8 cellular contexts compared by ENCODE assay signal in genomic region chr20:53827996-53828672, GRCh38.
A peak's percentile ranks its signal among the peaks of the same experiment; 100 is the strongest.
DNase-seq lines count a peak whose midpoint lies in the region; ATAC-seq and TF ChIP-seq lines count a peak whose summit lies in the region.

No MANE protein-coding gene starts in this region.

- intact Hi-C loops in CD4-positive, alpha-beta T cell (cut with DNase I, micrococcal nuclease) = loop anchor here (5.0 kb wide), 1 partner anchor 39 kb away; no protein-coding TSS in a partner anchor
- intact Hi-C loops in mammary epithelial cell (cut with micrococcal nuclease) = loop anchor here (1.0 to 5.0 kb wide), 8 partner anchors 22 to 249 kb away; partner anchors contain the start of gene ZNF217

- H2AFZ ChIP-seq in mammary epithelial cell (ENCODE audit: low read depth, low read length) = peak overlapping the region; percentile 47

- H3K9ac ChIP-seq in mammary epithelial cell (ENCODE audit: insufficient read depth, low read length) = peak overlapping the region; percentile 99

- H3K27ac Mint-ChIP-seq in CD4-positive, alpha-beta T cell = peak overlapping the region; percentile 70

- in situ Hi-C loops in mammary epithelial cell (cut with MboI; ENCODE audit: low sequenced_read_pairs in 2 of 2) = no loop called here

- H3K36me3 Mint-ChIP-seq in CD4-positive, alpha-beta T cell (ENCODE audit: low read depth) = no peaks in the 10 kb centered on the region

- H3K79me2 ChIP-seq in mammary epithelial cell (ENCODE audit: insufficient read depth, low read length) = no peaks in the 10 kb centered on the region

- no peak for ATAC-seq in CD4-positive, alpha-beta T cell (ENCODE audit: poor library complexity)
- no peak for ATAC-seq in GM18517 (IDR thresholded peaks at IDR 0.05; ENCODE audit: unreplicated experiment)

- no peak overlapping the region for H3K27ac ChIP-seq in CD4-positive, alpha-beta T cell (ENCODE audit: low read depth, low read length)
- H3K27ac ChIP-seq in mammary epithelial cell (ENCODE audit: insufficient read depth, low read depth, low read length) = peak overlapping the region; percentile 100
- peak overlapping the region; percentile 100 for H3K27ac ChIP-seq in mesodermal cell (ENCODE audit: low read depth, low read length, severe bottlenecking)

- dilution Hi-C loops in mammary epithelial cell (cut with HindIII; ENCODE audit: low sequenced_read_pairs) = loop anchor here (5.0 kb wide), 2 partner anchors 36 to 74 kb away; no protein-coding TSS in a partner anchor

- DNase-seq in CD4-positive, alpha-beta T cell = no peak
- DNase-seq in MG63 = peak; percentile 69
- DNase-seq in mammary epithelial cell = peak; percentile 91
- no peak for DNase-seq in NCI-H345 treated with DMSO at 0.1 percent for 48 hours (lab: John Stamatoyannopoulos, UW; ENCODE audit: unreplicated experiment)
- no peak for DNase-seq in HuH-7.5 (ENCODE audit: low spot score)
- no peak for DNase-seq in NCI-H526 (lab: John Stamatoyannopoulos, UW)

- peaks cover 52% of the 10 kb centered on the region for H3K4me1 Mint-ChIP-seq in CD4-positive, alpha-beta T cell (ENCODE audit: low read depth)

- POLR2A ChIA-PET in CD4-positive, alpha-beta T cell (lab: Charles Lee) = interaction anchor here (0.8 to 1.5 kb wide), 6 partner anchors 11 to 218 kb away, joined by 3 to 6 read pairs (median 4); no protein-coding TSS in a partner anchor

- no peaks in the 10 kb centered on the region for H3K9me3 Mint-ChIP-seq in CD4-positive, alpha-beta T cell

- CTCF ChIA-PET in CD4-positive, alpha-beta T cell (lab: Charles Lee) = interaction anchor here (1.0 to 1.2 kb wide), 3 partner anchors 12 to 37 kb away, joined by 3 read pairs; no protein-coding TSS in a partner anchor
- CTCF ChIA-PET in mammary epithelial cell (lab: Charles Lee; ENCODE audit: low non-redundant PET) = no interaction called here

- no TSS peak for BruUV-seq in mammary epithelial cell (replicated peaks; lab: Mats Ljungman, UMichigan)

- peak overlapping the region; percentile 72 for H3K4me3 Mint-ChIP-seq in CD4-positive, alpha-beta T cell

- 1% methylated on average over 7 of the region's 7 CpGs for WGBS in mammary epithelial cell (ENCODE audit: low coverage, missing lambda C conversion rate)
- WGBS in mesodermal cell (ENCODE audit: insufficient coverage in 2 of 2), 2 experiments = 60 to 62% methylated on average over 5 to 6 of the region's 7 CpGs

- peak overlapping the region; percentile 76 for H3K4me2 ChIP-seq in mammary epithelial cell (ENCODE audit: insufficient read depth, low read depth, low read length)

- H3K4me3 ChIP-seq in MG63 (peak overlapping the region; percentile 27), mammary epithelial cell (replicated peaks in 1 of 3; ENCODE audit: insufficient read depth in 1 of 3, low read depth in 2 of 3, low read length in 3 of 3) (peak overlapping the region in 1 of 3 experiments; percentile 40), mesodermal cell (ENCODE audit: extremely low read depth, insufficient read depth, low read length, poor library complexity, severe bottlenecking) (no peak overlapping the region)

- H3K4me1 ChIP-seq in mammary epithelial cell (ENCODE audit: insufficient read depth, low read length) = peaks cover 36% of the 10 kb centered on the region
- H3K4me1 ChIP-seq in mesodermal cell (ENCODE audit: control insufficient read depth, insufficient read depth, low read length, poor library complexity, severe bottlenecking) = peaks cover 45% of the 10 kb centered on the region

- H3K27me3 Mint-ChIP-seq in CD4-positive, alpha-beta T cell = no peaks in the 10 kb centered on the region

- H3K27me3 ChIP-seq in CD4-positive, alpha-beta T cell (ENCODE audit: control insufficient read depth, insufficient read depth, low read length) = no peaks in the 10 kb centered on the region
- no peaks in the 10 kb centered on the region for H3K27me3 ChIP-seq in MG63
- no peaks in the 10 kb centered on the region for H3K27me3 ChIP-seq in mammary epithelial cell (ENCODE audit: insufficient read depth, low read length)

- H3K36me3 ChIP-seq in MG63 (no peaks in the 10 kb centered on the region), mammary epithelial cell (ENCODE audit: insufficient read depth, low read length) (no peaks in the 10 kb centered on the region), mesodermal cell (ENCODE audit: control insufficient read depth, insufficient read depth, low read length) (no peaks in the 10 kb centered on the region)

- no peak for TF ChIP-seq CTCF in CD4-positive, alpha-beta T cell (IDR thresholded peaks at IDR 0.05)
- TF ChIP-seq CTCF in mammary epithelial cell (conservative IDR thresholded peaks at IDR 0.05 in 1 of 2, IDR thresholded peaks at IDR 0.05 in 1 of 2; ENCODE audit: extremely low read depth in 1 of 2, insufficient read depth in 1 of 2, low read depth in 1 of 2, low read length in 2 of 2) = no peak

- H4K20me1 ChIP-seq in mammary epithelial cell (ENCODE audit: insufficient read depth, low read length) = no peaks in the 10 kb centered on the region

- H3K9me3 ChIP-seq in CD4-positive, alpha-beta T cell (ENCODE audit: control insufficient read depth, low read length) = no peaks in the 10 kb centered on the region
- H3K9me3 ChIP-seq in MG63 = no peaks in the 10 kb centered on the region
- H3K9me3 ChIP-seq in mammary epithelial cell (replicated peaks; ENCODE audit: insufficient read depth, low read length) = no peaks in the 10 kb centered on the region
- no peaks in the 10 kb centered on the region for H3K9me3 ChIP-seq in mesodermal cell (ENCODE audit: control insufficient read depth, low read length)

Comparison
In these comparisons a context has a peak if more than half of its experiments do, and no peak if none do; other contexts are left out.
1. DNase-seq: peak in MG63 (single experiment) and mammary epithelial cell (single experiment); none in CD4-positive, alpha-beta T cell (0 of 10), NCI-H345 treated with DMSO at 0.1 percent for 48 hours (single experiment), HuH-7.5 (single experiment) and NCI-H526 (0 of 2).